Comparison of ENCODE assay signal across 13 cellular contexts in genomic region chr6:53917464-53917842, GRCh38.
DNase-seq lines count a peak whose midpoint lies in the region; ATAC-seq and FAIRE-seq lines count a peak whose summit lies in the region.
"Had no signal": no experiment of that assay in that cellular context is flagged by ENCODE, and none has a peak within 500 bp of the region (broad histone marks: within the 10 kb centered on the region; RNA-seq: fewer than 3 reads in every experiment).

No MANE protein-coding gene starts in this region.

- DNase-seq in renal cortical epithelial cell (ENCODE audit: low read depth) = peak; percentile 18
- DNase-seq in SW480 (ENCODE audit: low spot score) = no peak
- DNase-seq in NCI-H1436 (lab: John Stamatoyannopoulos, UW) = no peak
- no peak for DNase-seq in RCC 7860 (ENCODE audit: low spot score)
- DNase-seq: activated naive CD8-positive, alpha-beta T cell treated with anti-CD3 and anti-CD28 coated beads, Interleukin-2, amount 10 ng/mL, durations not matched to agents 7 days and 5 days; activated T-cell treated with anti-CD3 and anti-CD28 coated beads, Interleukin-2, amount 50 U/mL, for 1 hour; NCI-H82; T-helper 2 cell had no signal

- no peak for FAIRE-seq in RCC 7860 (lab: Jason Lieb, UNC)
- FAIRE-seq: frontal cortex, HTR-8/SVneo had no signal

- ATAC-seq in GM19023 (IDR thresholded peaks at IDR 0.05; ENCODE audit: unreplicated experiment) (peak; percentile 54), GM21529 (IDR thresholded peaks at IDR 0.05; ENCODE audit: unreplicated experiment) (peak; percentile 65), HG03159 (IDR thresholded peaks at IDR 0.05; ENCODE audit: unreplicated experiment) (peak; percentile 61)
